33 cellular contexts compared by ENCODE assay signal in the genomic region with DNA sequence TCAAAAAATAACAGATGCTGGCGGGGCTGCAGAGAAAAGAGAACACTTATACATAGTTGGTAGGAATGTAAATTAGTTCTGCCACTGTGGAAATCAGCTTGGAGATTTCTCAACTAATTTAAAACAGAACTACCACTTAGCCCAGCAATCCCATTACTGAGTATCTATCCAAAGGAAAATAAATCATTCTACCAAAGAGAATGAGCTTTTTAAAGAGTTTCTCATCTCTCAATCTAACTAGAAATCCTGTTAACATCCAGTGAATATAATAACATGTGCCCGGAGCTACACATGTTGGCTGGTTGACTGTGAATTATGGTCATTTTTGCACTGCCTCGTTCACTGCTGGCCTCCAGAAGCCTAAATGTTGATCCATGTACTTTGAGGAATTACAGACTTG. TPM values are rescaled to one million over a fixed set of nuclear protein-coding genes. Genes with fewer than 3 reads are reported as not detected.
"Had no signal": no experiment of that assay in that cellular context is flagged by ENCODE, and none has a peak within 500 bp of the region (broad histone marks: within the 10 kb centered on the region; RNA-seq: fewer than 3 reads in every experiment).

No MANE protein-coding gene starts in this region.

- H3K4me3 ChIP-seq: Peyer's patch, SJSA1 had no signal

- H3K9me3 ChIP-seq: Peyer's patch, SJSA1 had no signal

- H3K27me3 ChIP-seq: brain microvascular endothelial cell, Peyer's patch, SJSA1 had no signal

- H3K36me3 ChIP-seq: brain microvascular endothelial cell, Peyer's patch, SJSA1 had no signal

- FAIRE-seq: TTC549 had no signal

- H3K27ac ChIP-seq: brain microvascular endothelial cell, Peyer's patch, SJSA1 had no signal

- DNase-seq: activated CD4-positive, alpha-beta T cell treated with anti-CD3 and anti-CD28 coated beads, Interleukin-2, amount 10 ng/mL, durations not matched to agents 24 days and 14 days; activated CD4-positive, alpha-beta T cell treated with anti-CD3 and anti-CD28 coated beads, Interleukin-2, amount 50 U/mL, for 4 hours; activated CD8-positive, alpha-beta T cell treated with anti-CD3 and anti-CD28 coated beads for 36 hours; activated effector memory CD4-positive, alpha-beta T cell treated with anti-CD3 and anti-CD28 coated beads, Interleukin-2, amount 50 U/mL, for 16 hours; activated naive CD4-positive, alpha-beta T cell; activated naive CD4-positive, alpha-beta T cell treated with anti-CD3 and anti-CD28 coated beads, Interleukin-2, amount 50 U/mL, for 16 hours; activated naive CD8-positive, alpha-beta T cell treated with anti-CD3 and anti-CD28 coated beads for 36 hours; activated T-cell treated with anti-CD3 and anti-CD28 coated beads, Interleukin-2, amount 50 U/mL, for 1 hour; activated T-cell treated with anti-CD3 and anti-CD28 coated beads, Interleukin-2, amount 50 U/mL, for 72 hours; amniotic stem cell; aorta; brain microvascular endothelial cell; central memory CD4-positive, alpha-beta T cell; NCI-H1092 treated with DMSO at 0.1 percent for 48 hours; NCI-H1417; NCI-H146; NCI-H187; NCI-H2029 treated with DMSO at 0.1 percent for 48 hours; NCI-H2107; NCI-H2171; NCI-H510A; NCI-H526; NCI-H748 treated with DMSO at 0.1 percent for 48 hours; NK-92 treated with Interleukin-12 subunit alpha and Interleukin-12 subunit beta, amount 100 ng/mL, for 24 hours; PC-3; Peyer's patch; RPMI8226; SHP77 treated with DMSO at 0.1 percent for 48 hours had no signal

- ATAC-seq: activated CD8-positive, alpha-beta T cell treated with anti-CD3 and anti-CD28 coated beads for 36 hours; activated T-cell treated with anti-CD3 and anti-CD28 coated beads, Interleukin-2, amount 50 U/mL, for 72 hours; activated T-helper 17 cell treated with anti-CD3 and anti-CD28 coated beads, Interleukin-2, amount 50 U/mL, for 72 hours; PC-3 had no signal

- H3K4me1 ChIP-seq: Peyer's patch, SJSA1 had no signal

RNA-seq across cellular contexts. Expression of a gene that starts 43.3 kb away (rescaled TPM):
- total RNA-seq: activated CD4-positive, alpha-beta T cell treated with anti-CD3 and anti-CD28 coated beads, Interleukin-2, amount 10 ng/mL, durations not matched to agents 24 days and 14 days; activated CD8-positive, alpha-beta memory T cell treated with anti-CD3 and anti-CD28 coated beads for 36 hours; activated CD8-positive, alpha-beta T cell treated with anti-CD3 and anti-CD28 coated beads for 36 hours; activated naive CD8-positive, alpha-beta T cell treated with anti-CD3 and anti-CD28 coated beads for 36 hours; activated T-cell treated with anti-CD3 and anti-CD28 coated beads, Interleukin-2, amount 50 U/mL, for 72 hours; activated T-helper 17 cell treated with anti-CD3 and anti-CD28 coated beads, Interleukin-2, amount 50 U/mL, for 72 hours had no signal

RNA-seq across cellular contexts. Expression of a gene that starts 58.4 kb away (rescaled TPM):
- total RNA-seq: activated CD4-positive, alpha-beta T cell treated with anti-CD3 and anti-CD28 coated beads, Interleukin-2, amount 10 ng/mL, durations not matched to agents 24 days and 14 days; activated CD8-positive, alpha-beta memory T cell treated with anti-CD3 and anti-CD28 coated beads for 36 hours; activated CD8-positive, alpha-beta T cell treated with anti-CD3 and anti-CD28 coated beads for 36 hours; activated naive CD8-positive, alpha-beta T cell treated with anti-CD3 and anti-CD28 coated beads for 36 hours; activated T-cell treated with anti-CD3 and anti-CD28 coated beads, Interleukin-2, amount 50 U/mL, for 72 hours; activated T-helper 17 cell treated with anti-CD3 and anti-CD28 coated beads, Interleukin-2, amount 50 U/mL, for 72 hours; aorta; M059J; PC-3; Peyer's patch; SJSA1 had no signal
- polyA plus RNA-seq: aorta had no signal
